ENCODE assay signal across 26 cellular contexts in the genomic region with DNA sequence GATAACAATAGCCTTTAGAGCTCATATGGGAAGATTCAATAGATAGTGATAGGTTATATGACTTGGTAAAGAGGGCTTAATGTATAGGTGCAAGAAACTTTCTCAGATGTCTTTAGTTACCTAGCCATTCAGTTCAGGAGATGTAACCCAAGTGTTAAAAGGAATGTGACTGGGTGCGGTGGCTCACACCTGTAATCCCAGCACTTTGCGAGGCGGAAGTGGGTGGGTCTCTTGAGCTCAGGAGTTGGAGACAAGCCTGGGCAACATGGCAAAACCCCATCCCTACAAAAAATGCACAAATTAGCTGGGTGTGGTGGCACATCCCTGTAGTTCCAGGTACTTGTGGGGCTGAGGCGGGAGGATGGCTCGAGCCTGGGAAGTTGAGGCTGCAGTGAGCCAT. TPM values are rescaled to one million over a fixed set of nuclear protein-coding genes. Genes with fewer than 3 reads are reported as not detected.
DNase-seq lines count a peak whose midpoint lies in the region; ATAC-seq, FAIRE-seq and TF ChIP-seq lines count a peak whose summit lies in the region.
"Had no signal": no experiment of that assay in that cellular context is flagged by ENCODE, and none has a peak within 500 bp of the region (broad histone marks: within the 10 kb centered on the region; RNA-seq: fewer than 3 reads in every experiment).

No MANE protein-coding gene starts in this region.

- BruUV-seq in GM12878 (replicated peaks; lab: Mats Ljungman, UMichigan), result no TSS peak

- H4K20me1 ChIP-seq in GM23338 (replicated peaks; ENCODE audit: insufficient read depth) (no peaks in the 10 kb centered on the region; the same call in 1 of the 2 replicates), GM12878 (ENCODE audit: control insufficient read depth, insufficient read depth) (peaks cover 2% of the 10 kb centered on the region; the same call in 1 of the 2 replicates)

- no peak for FAIRE-seq in GM12878 (lab: Jason Lieb, UNC)
- FAIRE-seq: A549, HTR-8/SVneo had no signal

- peaks cover 27% of the 10 kb centered on the region for H3K27me3 Mint-ChIP-seq in GM23338 (ENCODE audit: insufficient read depth, low read depth, poor library complexity)
- no peaks in the 10 kb centered on the region for H3K27me3 Mint-ChIP-seq in stimulated activated naive B cell treated with anti-CD40 and anti-IgM and Interleukin-4, amounts not matched to agents 10 μg/mL and 1 μg/mL and 100 μg/mL, for 72 hours
- H3K27me3 Mint-ChIP-seq: B cell; CD4-positive, alpha-beta T cell had no signal

- H3K4me3 ChIP-seq in GM23338 (no peak overlapping the region), GM12878 (no peak overlapping the region), H7 (ENCODE audit: insufficient read depth, low read depth, low read length) (no peak overlapping the region)
- H3K4me3 ChIP-seq: A549, GM23248, SJCRH30 had no signal

- TF ChIP-seq EP300 in GM12878 (IDR thresholded peaks at IDR 0.05; ENCODE audit: borderline replicate concordance in 1 of 2, control insufficient read depth in 1 of 2, low read depth in 2 of 2, low read length in 2 of 2), result no peak

- in situ Hi-C loops in GM12878 (cut with MboI), result no loop called here

- no peak for TF ChIP-seq RAD21 in GM12878 (IDR thresholded peaks at IDR 0.05; ENCODE audit: insufficient read depth, low read depth, low read length)

- no peak overlapping the region for H3K4me3 Mint-ChIP-seq in GM23338
- H3K4me3 Mint-ChIP-seq in stimulated activated naive B cell treated with anti-CD40 and anti-IgM and Interleukin-4, amounts not matched to agents 10 μg/mL and 1 μg/mL and 100 μg/mL, for 72 hours, result no peak overlapping the region
- H3K4me3 Mint-ChIP-seq: B cell; CD4-positive, alpha-beta T cell had no signal

- WGBS in GM12878 (ENCODE audit: insufficient coverage, insufficient replicate concordance, low lambda C conversion rate, missing lambda C conversion rate), result 99% methylated on average over 5 of the region's 5 CpGs

- DNase-seq in GM23338 (ENCODE audit: low spot score), result peak; percentile 13
- no peak for DNase-seq in GM12878 (ENCODE audit: low read depth, low spot score)
- peak; percentile 61 to 80 for DNase-seq in foreskin keratinocyte
- DNase-seq in stimulated activated naive B cell treated with anti-CD40 and anti-IgM and Interleukin-4, amounts not matched to agents 10 μg/mL and 1 μg/mL and 100 μg/mL, for 72 hours, result no peak
- DNase-seq in H7, result no peak
- no peak for DNase-seq in HUDEP-2 (lab: John Stamatoyannopoulos, UW; ENCODE audit: unreplicated experiment in 76 of 76)
- no peak for DNase-seq in COLO668 (lab: John Stamatoyannopoulos, UW; ENCODE audit: unreplicated experiment)
- DNase-seq: Caco-2; CD4-positive, alpha-beta T cell; DMS 273 treated with DMSO at 0.1 percent for 48 hours; DMS79 treated with DMSO at 0.1 percent for 48 hours; GM23248; HCEC 1CT; IMR-90; NCI-H1105; NCI-H2081; NCI-H2171; NCI-H345; NCI-H524; NCI-H774; NK-92 treated with Interleukin-12 subunit alpha and Interleukin-12 subunit beta, amount 100 ng/mL, for 24 hours; SJCRH30 had no signal

- H2AFZ ChIP-seq in GM23338 (no peak overlapping the region), GM12878 (ENCODE audit: control insufficient read depth, low read depth, low read length) (no peak overlapping the region)
- H2AFZ ChIP-seq: GM23248 had no signal

- TF ChIP-seq CTCF in GM23338 (conservative IDR thresholded peaks at IDR 0.05; ENCODE audit: low read depth in 2 of 2) (no peak), GM12878 (IDR thresholded peaks at IDR 0.05 in 2 of 3, conservative IDR thresholded peaks at IDR 0.05 in 1 of 3; ENCODE audit: control insufficient read depth in 2 of 3, extremely low read depth in 1 of 3, insufficient read depth in 1 of 3, low read depth in 3 of 3, low read length in 3 of 3) (no peak), foreskin keratinocyte (conservative IDR thresholded peaks at IDR 0.05) (no peak)

- no peak for TF ChIP-seq POLR2A in GM12878 (IDR thresholded peaks at IDR 0.05; ENCODE audit: low read depth, low read length)

- H3K9me3 ChIP-seq in GM12878 (replicated peaks; ENCODE audit: control insufficient read depth, insufficient read depth, low read length), result peaks cover 8% of the 10 kb centered on the region
- H3K9me3 ChIP-seq: A549, Caco-2, SJCRH30 had no signal

- RAD21 ChIA-PET in GM12878 (lab: Charles Lee; ENCODE audit: unreplicated experiment), result interaction anchor here (1.0 kb wide), 2 partner anchors 8 to 151 kb away, joined by 3 read pairs; no protein-coding TSS in a partner anchor

- SMC1A ChIA-PET in GM12878 (lab: Charles Lee; ENCODE audit: uncharacterized antibody, unreplicated experiment), result interaction anchor here (0.6 to 2.7 kb wide), 5 partner anchors 8 to 258 kb away, joined by 3 to 11 read pairs (median 4); no protein-coding TSS in a partner anchor

- no peaks in the 10 kb centered on the region for H3K9me3 Mint-ChIP-seq in GM23338
- no peaks in the 10 kb centered on the region for H3K9me3 Mint-ChIP-seq in stimulated activated naive B cell treated with anti-CD40 and anti-IgM and Interleukin-4, amounts not matched to agents 10 μg/mL and 1 μg/mL and 100 μg/mL, for 72 hours
- H3K9me3 Mint-ChIP-seq: CD4-positive, alpha-beta T cell had no signal

- no peaks in the 10 kb centered on the region for H3K36me3 Mint-ChIP-seq in GM23338 (ENCODE audit: low read depth)
- H3K36me3 Mint-ChIP-seq in stimulated activated naive B cell treated with anti-CD40 and anti-IgM and Interleukin-4, amounts not matched to agents 10 μg/mL and 1 μg/mL and 100 μg/mL, for 72 hours, result peaks cover 4 to 17% of the 10 kb centered on the region in 2 donors

- no peak overlapping the region for H3K27ac Mint-ChIP-seq in GM23338
- H3K27ac Mint-ChIP-seq in stimulated activated naive B cell treated with anti-CD40 and anti-IgM and Interleukin-4, amounts not matched to agents 10 μg/mL and 1 μg/mL and 100 μg/mL, for 72 hours, result peak overlapping the region; percentile 71
- H3K27ac Mint-ChIP-seq: B cell; CD4-positive, alpha-beta T cell had no signal

- no peaks in the 10 kb centered on the region for H3K36me3 ChIP-seq in GM23338 (ENCODE audit: insufficient read depth)
- peaks cover 0 to 18% of the 10 kb centered on the region in 2 experiments; a peak in 2 of 4 replicates for H3K36me3 ChIP-seq in GM12878 (ENCODE audit: control insufficient read depth in 2 of 2, insufficient read depth in 2 of 2, low read length in 1 of 2)
- H3K36me3 ChIP-seq in H7 (replicated peaks; ENCODE audit: control insufficient read depth, insufficient read depth, low read length), result no peaks in the 10 kb centered on the region
- H3K36me3 ChIP-seq: SJCRH30 had no signal

- H3K27me3 ChIP-seq in GM23338 (ENCODE audit: insufficient read depth), result peaks cover 63% of the 10 kb centered on the region
- H3K27me3 ChIP-seq in GM12878 (replicated peaks in 1 of 2; ENCODE audit: control insufficient read depth in 2 of 2, insufficient read depth in 2 of 2, low read length in 1 of 2), result no peaks in the 10 kb centered on the region
- H3K27me3 ChIP-seq in foreskin keratinocyte, result no peaks in the 10 kb centered on the region
- peaks cover 40% of the 10 kb centered on the region for H3K27me3 ChIP-seq in H7 (ENCODE audit: control insufficient read depth, insufficient read depth, low read length)
- H3K27me3 ChIP-seq: SJCRH30 had no signal

- CTCF ChIA-PET in GM12878 (lab: Yijun Ruan, JAX), result no interaction called here

- ATAC-seq in GM23338, result no peak
- ATAC-seq in GM12878, result peak; percentile 9
- ATAC-seq in foreskin keratinocyte, result peak; percentile 84
- ATAC-seq in stimulated activated naive B cell treated with anti-CD40 and anti-IgM and Interleukin-4, amounts not matched to agents 10 μg/mL and 1 μg/mL and 100 μg/mL, for 72 hours (replicated peaks), result no peak
- ATAC-seq: A549 had no signal

- H3K79me2 ChIP-seq in GM23338 (replicated peaks; ENCODE audit: insufficient read depth) (no peaks in the 10 kb centered on the region; the same call in 1 of the 2 replicates), GM12878 (ENCODE audit: control insufficient read depth, insufficient read depth, low read length) (peaks cover 100% of the 10 kb centered on the region)

- POLR2A ChIA-PET in GM12878 (lab: Charles Lee), result no interaction called here

- no peaks in the 10 kb centered on the region for H3F3A ChIP-seq in GM23338 (replicated peaks; ENCODE audit: low read depth)

- peaks cover 7% of the 10 kb centered on the region for H3K4me1 ChIP-seq in GM23338 (ENCODE audit: insufficient read depth)
- H3K4me1 ChIP-seq in GM12878 (ENCODE audit: control insufficient read depth, insufficient read depth, low read length), result no peaks in the 10 kb centered on the region
- H3K4me1 ChIP-seq in foreskin keratinocyte, result peaks cover 38% of the 10 kb centered on the region
- H3K4me1 ChIP-seq: Caco-2, SJCRH30 had no signal

- H3K4me1 Mint-ChIP-seq in GM23338, result peaks cover 10% of the 10 kb centered on the region; the same call in 2 of the 3 replicates
- H3K4me1 Mint-ChIP-seq in stimulated activated naive B cell treated with anti-CD40 and anti-IgM and Interleukin-4, amounts not matched to agents 10 μg/mL and 1 μg/mL and 100 μg/mL, for 72 hours, result peaks cover 23 to 55% of the 10 kb centered on the region in 2 donors

- H3K4me2 ChIP-seq in GM23338 (no peak overlapping the region), GM12878 (ENCODE audit: control insufficient read depth, insufficient read depth) (peak overlapping the region; percentile 27; the same call in 1 of the 2 replicates)
- H3K4me2 ChIP-seq: KMS-11 had no signal

- no peak overlapping the region for H3K27ac ChIP-seq in GM23338 (ENCODE audit: low read depth)
- no peak overlapping the region for H3K27ac ChIP-seq in GM12878 (ENCODE audit: control insufficient read depth, insufficient read depth)
- no peak overlapping the region for H3K27ac ChIP-seq in foreskin keratinocyte
- H3K27ac ChIP-seq: A549, GM23248, KMS-11, SJCRH30 had no signal

- H3K9ac ChIP-seq in GM12878 (ENCODE audit: control insufficient read depth, insufficient read depth, low read length), result no peak overlapping the region
- H3K9ac ChIP-seq: GM23248, KMS-11 had no signal

- intact Hi-C loops in GM12878 (cut with micrococcal nuclease; ENCODE audit: unreplicated experiment), result no loop called here

- H3K9me2 ChIP-seq in GM23338 (ENCODE audit: insufficient read depth), result no peaks in the 10 kb centered on the region

RNA-seq across cellular contexts. Expression of a gene that starts 7.9 kb away (rescaled TPM):
- total RNA-seq in GM23338 (2014; rRNA removed; shearing (Covaris generic)), result 1.8 and 2.2 TPM in 2 replicates
- polyA plus RNA-seq in GM23338 (2016; fragmentation: Nextera tagmentation; extraction: Ambion mirVana) (0.97 and 1.2 TPM in 2 replicates), GM12878 (2011; rRNA removed) (21.1 and 23.4 TPM in 2 replicates), GM12878 (2014; fragmentation: Illumina TruSeq; extraction: Trizol) (25.7 and 29.4 TPM in 2 replicates), GM12878 (2014; fragmentation: Nextera tagmentation; extraction: Ambion mirVana) (1 to 10 TPM; 3.7 to 6.6 TPM), GM12878 (2014; rRNA removed) (16.0 and 18.5 TPM in 2 replicates), GM12878 (2016; fragmentation: Nextera tagmentation; extraction: Ambion mirVana) (10 to 100 TPM; 29.3 to 29.7 TPM), foreskin keratinocyte (1.2 TPM in 2 replicates)
- 303 and 314 TPM in 2 replicates for total RNA-seq in GM12878 (2013; cell fraction: nucleolus; rRNA removed)
- total RNA-seq in GM12878 (2014; rRNA removed) (39.5 and 50.8 TPM in 2 replicates), GM12878 (2014; rRNA removed; fragmentation: Illumina TruSeq; extraction: Trizol) (49.0 TPM in 2 replicates), GM12878 (2021) (42.9 and 44.4 TPM in 2 replicates), foreskin keratinocyte (11.9 and 13.2 TPM in 2 replicates)
- polyA plus RNA-seq in GM12878 (2011; ENCODE audit: low read depth), result 6.6 TPM
- polyA plus RNA-seq in GM12878 (2011; cell fraction: cytosol; rRNA removed), result 9.7 and 10.7 TPM in 2 replicates
- 27.5 and 39.0 TPM in 2 replicates for polyA plus RNA-seq in GM12878 (2011; cell fraction: nucleus; rRNA removed)
- polyA plus RNA-seq in GM12878 (2012), result 10.1 and 13.3 TPM in 2 replicates
- polyA minus RNA-seq in GM12878 (2011; rRNA and poly(A)+ RNA removed), result 108 and 145 TPM in 2 replicates
- polyA minus RNA-seq in GM12878 (2011; cell fraction: cytosol; rRNA and poly(A)+ RNA removed), result 17.4 and 17.9 TPM in 2 replicates
- 140 and 183 TPM in 2 replicates for polyA minus RNA-seq in GM12878 (2011; cell fraction: nucleus; rRNA and poly(A)+ RNA removed)
- total RNA-seq in H7 (2014; rRNA removed; shearing (Covaris generic)), result 0.59 and 0.74 TPM in 2 replicates

Comparison
In these comparisons a context has a peak if more than half of its experiments do, and no peak if none do; other contexts are left out.
1. ATAC-seq: peak in GM12878 (single experiment) and foreskin keratinocyte (single experiment); none in GM23338 (single experiment) and stimulated activated naive B cell treated with anti-CD40 and anti-IgM and Interleukin-4, amounts not matched to agents 10 μg/mL and 1 μg/mL and 100 μg/mL, for 72 hours (0 of 2).
2. DNase-seq: peak in GM23338 (single experiment) and foreskin keratinocyte (2 of 2); none in GM12878 (single experiment), stimulated activated naive B cell treated with anti-CD40 and anti-IgM and Interleukin-4, amounts not matched to agents 10 μg/mL and 1 μg/mL and 100 μg/mL, for 72 hours (single experiment), H7 (single experiment), HUDEP-2 (0 of 76) and COLO668 (single experiment).